Comparison of ENCODE assay signal across 8 cellular contexts in genomic region chr19:571127-571974, GRCh38. TPM values are rescaled to one million over a fixed set of nuclear protein-coding genes. Genes with fewer than 3 reads are reported as not detected.
DNase-seq lines count a peak whose midpoint lies in the region; ATAC-seq and TF ChIP-seq lines count a peak whose summit lies in the region.

No MANE protein-coding gene starts in this region.

- peak overlapping the region; percentile 17 for H3K4me3 ChIP-seq in lower leg skin (ENCODE audit: low read depth, poor library complexity, severe bottlenecking)

- peak; percentile 24 for ATAC-seq in stimulated activated naive CD8-positive, alpha-beta T cell treated with anti-CD3 and anti-CD28 coated beads, Interleukin-15, Interleukin-2, amounts not matched to agents 100 U/mL and 50 U/mL, for 24 hours

- TF ChIP-seq CTCF in lower leg skin (IDR thresholded peaks at IDR 0.05) (no peak), GM13976 (IDR thresholded peaks at IDR 0.05; ENCODE audit: borderline replicate concordance, control extremely low read depth, extremely low read depth, insufficient read depth, missing control alignments) (no peak)

- TF ChIP-seq POLR2A in lower leg skin (IDR thresholded peaks at IDR 0.05): no peak

- WGBS in lower leg skin, 2 donors: 1 to 2% methylated on average over 46 of the region's 46 CpGs

- in situ Hi-C loops in GM13976 (cut with MboI; ENCODE audit: low sequenced_read_pairs, unreplicated experiment): no loop called here

- intact Hi-C loops in lower leg skin (cut with DNase I; ENCODE audit: low total_unique reads): loop anchor here (5.0 kb wide), 1 partner anchor 91 kb away; the partner anchor contains the start of gene RNF126

- peak; percentile 26 for DNase-seq in NCI-H2107 treated with DMSO at 0.1 percent for 48 hours (lab: John Stamatoyannopoulos, UW; ENCODE audit: unreplicated experiment)
- no peak for DNase-seq in NCI-H2107 (lab: John Stamatoyannopoulos, UW)
- DNase-seq in MV-4-11 (lab: John Stamatoyannopoulos, UW): peak; percentile 84
- peak; percentile 51 to 82 for DNase-seq in SW 1271 (lab: John Stamatoyannopoulos, UW)
- DNase-seq in cerebellar cortex (ENCODE audit: low spot score): peak; percentile 77
- DNase-seq in lower leg skin (ENCODE audit: low spot score in 2 of 2): peak in 1 of 2 donors; percentile 53
- peak; percentile 68 for DNase-seq in stimulated activated naive CD8-positive, alpha-beta T cell treated with anti-CD3 and anti-CD28 coated beads, Interleukin-15, Interleukin-2, amounts not matched to agents 100 U/mL and 50 U/mL, for 24 hours
- no peak for DNase-seq in GM13976 (ENCODE audit: low spot score)

RNA-seq across cellular contexts. Expression of gene BSG, which starts 1.0 kb away (rescaled TPM):
- 100 to 1,000 TPM; 288 to 344 (median 307) TPM for total RNA-seq in lower leg skin

RNA-seq across cellular contexts. Expression of gene HCN2, which starts 18.3 kb away (rescaled TPM):
- total RNA-seq in lower leg skin: 1 to 10 TPM in 2 of 4 donors, under 1 TPM in 2; 0.21 to 1.7 (median 1.1) TPM

RNA-seq across cellular contexts. Expression of gene GZMM, which starts 27.5 kb away (rescaled TPM):
- total RNA-seq in lower leg skin: 1 to 10 TPM in 2 of 4 donors, under 1 TPM in 1, not detected in 1; 0.29 to 1.5 (median 1.3) TPM

RNA-seq across cellular contexts. Expression of gene CDC34, which starts 39.8 kb away (rescaled TPM):
- total RNA-seq in lower leg skin: 100 to 1,000 TPM; 129 to 214 (median 140) TPM

Comparison
In these comparisons a context has a peak if more than half of its experiments do, and no peak if none do; other contexts are left out.
1. DNase-seq: peak in NCI-H2107 treated with DMSO at 0.1 percent for 48 hours (single experiment), MV-4-11 (single experiment), SW 1271 (2 of 2), cerebellar cortex (single experiment) and stimulated activated naive CD8-positive, alpha-beta T cell treated with anti-CD3 and anti-CD28 coated beads, Interleukin-15, Interleukin-2, amounts not matched to agents 100 U/mL and 50 U/mL, for 24 hours (single experiment); none in NCI-H2107 (single experiment) and GM13976 (single experiment).